Comparison of ENCODE assay signal across 8 cellular contexts in genomic region chr13:32581177-32581786, GRCh38. TPM values are rescaled to one million over a fixed set of nuclear protein-coding genes. Genes with fewer than 3 reads are reported as not detected.
DNase-seq lines count a peak whose midpoint lies in the region; ATAC-seq and TF ChIP-seq lines count a peak whose summit lies in the region.

No MANE protein-coding gene starts in this region.

- DNase-seq in GM10266 (ENCODE audit: extremely low spot score), result peak; percentile 27
- peak; percentile 13 for DNase-seq in NCI-H1694 (lab: John Stamatoyannopoulos, UW)
- no peak for DNase-seq in colonic mucosa
- DNase-seq in osteocyte (ENCODE audit: extremely low spot score, unreplicated experiment), result no peak
- DNase-seq in left lobe of liver (ENCODE audit: low spot score), result no peak
- no peak for DNase-seq in stimulated activated CD4-positive, alpha-beta T cell treated with anti-CD3 and anti-CD28 coated beads, Interleukin-1b, Interleukin-23, amount 100 ng/mL, for 48 hours
- DNase-seq in nucleus accumbens (lab: John Stamatoyannopoulos, UW), result no peak

- H3K27ac ChIP-seq in colonic mucosa, result no peak overlapping the region

- H3K9me3 ChIP-seq in colonic mucosa, result no peaks in the 10 kb centered on the region

- H3K27me3 Mint-ChIP-seq in osteocyte (ENCODE audit: unreplicated experiment), result no peaks in the 10 kb centered on the region

- H3K9ac ChIP-seq in colonic mucosa (ENCODE audit: low read depth in 2 of 2, low read length in 2 of 2), result no peak overlapping the region

- H3K36me3 ChIP-seq in colonic mucosa, result no peaks in the 10 kb centered on the region

- H3K9me3 Mint-ChIP-seq in osteocyte (ENCODE audit: unreplicated experiment), result peaks cover 10% of the 10 kb centered on the region

- H3K27me3 ChIP-seq in colonic mucosa, result no peaks in the 10 kb centered on the region

- H3K4me1 ChIP-seq in colonic mucosa, result no peaks in the 10 kb centered on the region

- TF ChIP-seq CTCF in GM10266 (IDR thresholded peaks at IDR 0.05; ENCODE audit: control insufficient read depth, insufficient read depth, low read depth, missing control alignments) (peak; percentile 52), colonic mucosa (IDR thresholded peaks at IDR 0.05) (peak; percentile 43), osteocyte (IDR thresholded peaks at IDR 0.05) (peak; percentile 71)

- H3K4me3 Mint-ChIP-seq in osteocyte (ENCODE audit: unreplicated experiment), result no peak overlapping the region

- no peak overlapping the region for H3K27ac Mint-ChIP-seq in osteocyte (ENCODE audit: unreplicated experiment)

- peaks cover 7% of the 10 kb centered on the region for H3K4me1 Mint-ChIP-seq in osteocyte (ENCODE audit: unreplicated experiment)

- peaks cover 2% of the 10 kb centered on the region for H3K36me3 Mint-ChIP-seq in osteocyte (ENCODE audit: unreplicated experiment)

- H3K4me3 ChIP-seq in colonic mucosa, result no peak overlapping the region

- intact Hi-C loops in colonic mucosa (cut with DNase I), result loop anchor here (10.0 kb wide), 1 partner anchor 196 kb away; no protein-coding TSS in a partner anchor

- ATAC-seq in HG03571 (IDR thresholded peaks at IDR 0.05; ENCODE audit: unreplicated experiment), result no peak
- no peak for ATAC-seq in left lobe of liver

RNA-seq across cellular contexts. Expression of gene PDS5B, which starts 5.0 kb away (rescaled TPM):
- total RNA-seq in colonic mucosa, result 10 to 100 TPM; 34.0 to 37.0 TPM
- total RNA-seq in osteocyte, result 65.8 and 72.4 TPM in 2 replicates
- total RNA-seq in left lobe of liver, result 12.6 TPM

RNA-seq across cellular contexts. Expression of gene N4BP2L2, which starts 42.7 kb away (rescaled TPM):
- 10 to 100 TPM; 59.6 to 82.3 TPM for total RNA-seq in colonic mucosa
- 138 and 148 TPM in 2 replicates for total RNA-seq in osteocyte
- total RNA-seq in left lobe of liver, result 47.5 TPM

Comparison
In these comparisons a context has a peak if more than half of its experiments do, and no peak if none do; other contexts are left out.
1. DNase-seq: peak in GM10266 (single experiment) and NCI-H1694 (single experiment); none in colonic mucosa (single experiment), osteocyte (single experiment), left lobe of liver (single experiment), stimulated activated CD4-positive, alpha-beta T cell treated with anti-CD3 and anti-CD28 coated beads, Interleukin-1b, Interleukin-23, amount 100 ng/mL, for 48 hours (single experiment) and nucleus accumbens (0 of 56).
2. Peak in every context shown above with its lines, with median percentiles within 50 percentile points of each other: CTCF ChIP-seq.